ENCODE assay signal across 20 cellular contexts in genomic region chr15:33313491-33313890, GRCh38. TPM values are rescaled to one million over a fixed set of nuclear protein-coding genes. Genes with fewer than 3 reads are reported as not detected.
"Had no signal": no experiment of that assay in that cellular context is flagged by ENCODE, and none has a peak within 500 bp of the region (broad histone marks: within the 10 kb centered on the region; RNA-seq: fewer than 3 reads in every experiment).

No MANE protein-coding gene starts in this region.

- DNase-seq: activated B cell treated with CpG ODN at 0.5 μM for 24 hours; activated CD4-positive, alpha-beta T cell treated with anti-CD3 and anti-CD28 coated beads for 36 hours; activated CD4-positive, alpha-beta T cell treated with anti-CD3 and anti-CD28 coated beads, Interleukin-2, amount 50 U/mL, for 48 hours; activated gamma-delta T cell treated with Interleukin-2 at 50 U/mL for 16 hours; aorta; brain microvascular endothelial cell; cerebellar nuclear complex; immature natural killer cell; left ventricle myocardium superior; midbrain; natural killer cell; stimulated activated CD4-positive, alpha-beta T cell treated with anti-CD3 and anti-CD28 coated beads, Interleukin-12 subunit alpha, Interleukin-12 subunit beta, amount 100 ng/mL, for 4 hours; stimulated activated CD4-positive, alpha-beta T cell treated with anti-CD3 and anti-CD28 coated beads, Interleukin-4, amount 100 ng/mL, for 4 hours; stimulated activated naive CD8-positive, alpha-beta T cell treated with anti-CD3 and anti-CD28 coated beads, Interleukin-15, Interleukin-2, amounts not matched to agents 100 U/mL and 50 U/mL, for 24 hours; T-helper 17 cell; thyroid gland had no signal

- ATAC-seq: activated CD4-positive, alpha-beta T cell treated with anti-CD3 and anti-CD28 coated beads for 36 hours; activated naive CD4-positive, alpha-beta T cell treated with anti-CD3 and anti-CD28 coated beads, Interleukin-2, amount 50 U/mL, for 72 hours; left ventricle myocardium superior; natural killer cell; stimulated activated naive CD8-positive, alpha-beta T cell treated with anti-CD3 and anti-CD28 coated beads, Interleukin-15, Interleukin-2, amounts not matched to agents 100 U/mL and 50 U/mL, for 24 hours; T-helper 17 cell had no signal

RNA-seq across cellular contexts. Expression of gene RYR3, which starts 2.7 kb away (rescaled TPM):
- total RNA-seq: activated B cell treated with CpG ODN at 0.5 μM for 24 hours; activated CD4-positive, alpha-beta T cell treated with anti-CD3 and anti-CD28 coated beads for 36 hours; activated CD8-positive, alpha-beta memory T cell treated with anti-CD3 and anti-CD28 coated beads for 36 hours; activated naive CD4-positive, alpha-beta T cell treated with anti-CD3 and anti-CD28 coated beads, Interleukin-2, amount 50 U/mL, for 72 hours; fibroblast of villous mesenchyme; osteocyte had no signal
